21 cellular contexts compared by ENCODE assay signal in the genomic region with DNA sequence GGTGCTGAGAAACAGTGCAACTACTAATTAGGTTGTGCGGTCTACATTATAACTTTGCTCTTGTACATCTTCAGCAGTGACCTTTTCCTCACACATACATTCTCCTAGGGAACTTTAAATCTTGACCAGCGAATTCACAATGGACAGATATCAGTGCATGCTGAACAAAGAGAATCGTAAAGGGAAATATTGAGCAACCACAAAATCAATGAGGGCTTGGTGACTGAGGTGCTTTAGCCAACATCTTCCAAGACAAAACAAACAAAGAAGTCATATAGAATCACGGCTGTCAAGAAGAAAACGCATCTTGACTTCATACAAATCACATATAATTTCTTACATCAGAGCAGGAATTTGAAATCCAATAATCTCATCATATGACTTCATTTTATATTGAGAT.
"Had no signal": no experiment of that assay in that cellular context is flagged by ENCODE, and none has a peak within 500 bp of the region (broad histone marks: within the 10 kb centered on the region; RNA-seq: fewer than 3 reads in every experiment).

No MANE protein-coding gene starts in this region.

- DNase-seq: colonic mucosa; cortex of kidney; effector CD8-positive, alpha-beta T cell; effector memory CD8-positive, alpha-beta T cell; endodermal cell; foreskin keratinocyte; head of caudate nucleus; heart right ventricle; hippocampal formation; left cardiac atrium; left lung; left ventricle myocardium superior; lower lobe of right lung; mesenchymal stem cell; mucosa of descending colon had no signal

- FAIRE-seq: endothelial cell of umbilical vein, keratinocyte had no signal

- H3K4me3 Mint-ChIP-seq: dendritic cell treated with granulocyte-macrophage colony-stimulating factor and Interleukin-4, amounts not matched to agents 40 ng/mL and 50 ng/mL, for 4 days; effector memory CD8-positive, alpha-beta T cell; endodermal cell; mesothelial cell of epicardium had no signal

- ATAC-seq: effector memory CD8-positive, alpha-beta T cell; foreskin keratinocyte; gastroesophageal sphincter; heart right ventricle; left cardiac atrium; left lung; left ventricle myocardium superior; lower lobe of right lung; mucosa of descending colon had no signal

- H3K27me3 ChIP-seq: colonic mucosa, esophagus muscularis mucosa, foreskin keratinocyte, gastroesophageal sphincter, heart right ventricle, left lung had no signal

- H3K27ac Mint-ChIP-seq: dendritic cell treated with granulocyte-macrophage colony-stimulating factor and Interleukin-4, amounts not matched to agents 40 ng/mL and 50 ng/mL, for 4 days; effector memory CD8-positive, alpha-beta T cell; endodermal cell had no signal

- H3K4me1 Mint-ChIP-seq: endodermal cell had no signal

- H3K9me3 Mint-ChIP-seq: dendritic cell treated with granulocyte-macrophage colony-stimulating factor and Interleukin-4, amounts not matched to agents 40 ng/mL and 50 ng/mL, for 4 days; endodermal cell had no signal

- H3K9me3 ChIP-seq: colonic mucosa, esophagus muscularis mucosa, gastroesophageal sphincter, heart right ventricle, left lung, lower lobe of right lung, mucosa of descending colon had no signal

- H3K36me3 ChIP-seq: colonic mucosa, esophagus muscularis mucosa, gastroesophageal sphincter, heart right ventricle, left lung, lower lobe of right lung had no signal

- H3K4me3 ChIP-seq: colonic mucosa, esophagus muscularis mucosa, gastroesophageal sphincter, heart right ventricle, left lung, lower lobe of right lung, mucosa of descending colon had no signal

- H3K4me1 ChIP-seq: colonic mucosa, esophagus muscularis mucosa, gastroesophageal sphincter, heart right ventricle, left lung, lower lobe of right lung had no signal

- H3K27me3 Mint-ChIP-seq: dendritic cell treated with granulocyte-macrophage colony-stimulating factor and Interleukin-4, amounts not matched to agents 40 ng/mL and 50 ng/mL, for 4 days; effector memory CD8-positive, alpha-beta T cell had no signal

- H3K27ac ChIP-seq: colonic mucosa, esophagus muscularis mucosa, foreskin keratinocyte, gastroesophageal sphincter, heart right ventricle, left lung, lower lobe of right lung had no signal
